8 cellular contexts compared by ENCODE assay signal in genomic region chr14:31457665-31458659, GRCh38. TPM values are rescaled to one million over a fixed set of nuclear protein-coding genes. Genes with fewer than 3 reads are reported as not detected.
DNase-seq lines count a peak whose midpoint lies in the region; TF ChIP-seq lines count a peak whose summit lies in the region.

No MANE protein-coding gene starts in this region.

- H3K27ac ChIP-seq in OCI-LY7 (ENCODE audit: low read depth, low read length, poor library complexity, severe bottlenecking): no peak overlapping the region

- no peaks in the 10 kb centered on the region for H3K9me3 ChIP-seq in OCI-LY7 (ENCODE audit: low read length)

- intact Hi-C loops in OCI-LY7 (cut with micrococcal nuclease; ENCODE audit: unreplicated experiment): loop anchor here (1.0 to 5.0 kb wide), 4 partner anchors 38 to 744 kb away; partner anchors contain the start of genes HEATR5A, NUBPL, RNU6-7 and RNU6-8

- peaks cover 4% of the 10 kb centered on the region; the same call in 1 of the 2 replicates for H3K36me3 ChIP-seq in OCI-LY7 (ENCODE audit: insufficient read depth, low read length)

- DNase-seq in NCI-H1417 (lab: John Stamatoyannopoulos, UW) (peak in 2 of 3 experiments; percentile 12 to 62), NCI-H1417 treated with DMSO at 0.1 percent for 48 hours (lab: John Stamatoyannopoulos, UW) (no peak), OCI-LY7 (ENCODE audit: low spot score) (no peak), epithelial cell of esophagus (ENCODE audit: low read depth) (peak; percentile 13), putamen (ENCODE audit: low spot score) (peak; percentile 63), NCI-H2196 treated with DMSO at 0.1 percent for 48 hours (lab: John Stamatoyannopoulos, UW; ENCODE audit: unreplicated experiment) (no peak), ACHN (no peak)
- DNase-seq in stimulated activated CD4-positive, alpha-beta T cell treated with anti-CD3 and anti-CD28 coated beads, Interleukin-15, amount 100 ng/mL, for 24 hours: no peak

- H3K4me1 ChIP-seq in OCI-LY7 (ENCODE audit: insufficient read depth, low read length, poor library complexity, severe bottlenecking): peaks cover 17% of the 10 kb centered on the region

- TF ChIP-seq CTCF in OCI-LY7 (conservative IDR thresholded peaks at IDR 0.05; ENCODE audit: low read length) (0 out of 2 replicates have a peak, but pooled peaks have one; percentile 5), epithelial cell of esophagus (IDR thresholded peaks at IDR 0.05; ENCODE audit: insufficient read depth, low read depth, low read length, missing control alignments) (no peak)

- no TSS peak for BruUV-seq in OCI-LY7 (replicated peaks; lab: Mats Ljungman, UMichigan)

- H4K20me1 ChIP-seq in OCI-LY7 (ENCODE audit: insufficient read depth, low read length): no peaks in the 10 kb centered on the region

- H3K4me3 ChIP-seq in OCI-LY7 (ENCODE audit: low read depth, low read length, poor library complexity, severe bottlenecking) (peak overlapping the region; percentile 81), epithelial cell of esophagus (ENCODE audit: low read length) (peak overlapping the region; percentile 87)

- CTCF ChIA-PET in OCI-LY7 (lab: Charles Lee; ENCODE audit: unreplicated experiment): interaction anchor here (1.3 kb wide), 1 partner anchor 37 kb away, joined by 5 read pairs; the partner anchor contains the start of gene HEATR5A

- peak overlapping the region; percentile 90 for H2AFZ ChIP-seq in OCI-LY7 (ENCODE audit: low read length)

- no peaks in the 10 kb centered on the region for H3K9me2 ChIP-seq in OCI-LY7 (ENCODE audit: insufficient read depth, low read length)

- H3K79me2 ChIP-seq in OCI-LY7 (ENCODE audit: insufficient read depth, low read depth, low read length): peaks cover 19% of the 10 kb centered on the region; the same call in 1 of the 2 replicates

- POLR2A ChIA-PET in OCI-LY7 (lab: Charles Lee): interaction anchor here (0.6 to 3.2 kb wide), 22 partner anchors 9 to 542 kb away, joined by 3 to 19 read pairs (median 4); partner anchors contain the start of genes GPR33 and HEATR5A

- in situ Hi-C loops in ACHN (cut with HindIII; ENCODE audit: low pct_ligation_motif_present, low pct_unique_long_range_greater_than_20kb, low sequenced_read_pairs): no loop called here

- H3K4me2 ChIP-seq in OCI-LY7 (ENCODE audit: low read length): peak overlapping the region; percentile 83

RNA-seq across cellular contexts. Expression of gene DTD2, which starts 0.7 kb away (rescaled TPM):
- total RNA-seq in OCI-LY7 (2014; rRNA removed; shearing (Covaris generic)): 48.9 and 61.4 TPM in 2 replicates
- 29.2 and 32.6 TPM in 2 replicates for total RNA-seq in OCI-LY7 (2022)

RNA-seq across cellular contexts. Expression of gene GPR33, which starts 29.9 kb away (rescaled TPM):
- not detected in 2 replicates for total RNA-seq in OCI-LY7 (2014; rRNA removed; shearing (Covaris generic))
- not detected in 2 replicates for total RNA-seq in OCI-LY7 (2022)

RNA-seq across cellular contexts. Expression of gene HEATR5A, which starts 37.6 kb away (rescaled TPM):
- 12.0 and 13.7 TPM in 2 replicates for total RNA-seq in OCI-LY7 (2014; rRNA removed; shearing (Covaris generic))
- total RNA-seq in OCI-LY7 (2022): 16.2 and 20.3 TPM in 2 replicates

Comparison
In these comparisons a context has a peak if more than half of its experiments do, and no peak if none do; other contexts are left out.
1. DNase-seq: peak in NCI-H1417 (2 of 3), epithelial cell of esophagus (single experiment) and putamen (single experiment); none in NCI-H1417 treated with DMSO at 0.1 percent for 48 hours (single experiment), OCI-LY7 (single experiment), NCI-H2196 treated with DMSO at 0.1 percent for 48 hours (single experiment), stimulated activated CD4-positive, alpha-beta T cell treated with anti-CD3 and anti-CD28 coated beads, Interleukin-15, amount 100 ng/mL, for 24 hours (single experiment) and ACHN (single experiment).